In genomic region chr7:23013715-23014649, GRCh38 we compare ENCODE assay signal across 8 cellular contexts. TPM values are rescaled to one million over a fixed set of nuclear protein-coding genes. Genes with fewer than 3 reads are reported as not detected.
DNase-seq lines count a peak whose midpoint lies in the region; ATAC-seq, FAIRE-seq and TF ChIP-seq lines count a peak whose summit lies in the region.

HYCC1 (minus strand) TSS chr7:23014130; CDS start chr7:22991111, 23,019 bp downstream.

- H3K9ac ChIP-seq in kidney (ENCODE audit: low read length in 2 of 2) = peak within 1 kb of the TSS; percentile 20 to 73

- peak within 1 kb of the TSS in 1 of 2 donors; percentile 44 for H3K27ac ChIP-seq in kidney (ENCODE audit: low read depth in 2 of 2, low read length in 2 of 2)

- H3K4me1 ChIP-seq in kidney (ENCODE audit: control insufficient read depth in 1 of 2, insufficient read depth in 1 of 2, low read depth in 1 of 2, low read length in 2 of 2) = peaks cover 0 to 3% of the 10 kb centered on the region in 2 donors

- ATAC-seq in GM19043 (IDR thresholded peaks at IDR 0.05; ENCODE audit: low read depth, unreplicated experiment) (peak; percentile 91), HG03378 (IDR thresholded peaks at IDR 0.05; ENCODE audit: unreplicated experiment) (peak; percentile 92)

- TF ChIP-seq CTCF in kidney (IDR thresholded peaks at IDR 0.05; ENCODE audit: borderline replicate concordance, extremely low read depth, insufficient read depth) = peak; percentile 64

- intact Hi-C loops in kidney (cut with DNase I) = no loop called here

- H3K36me3 ChIP-seq in kidney (ENCODE audit: control insufficient read depth in 1 of 2, insufficient read depth in 2 of 2, low read length in 2 of 2) = no peaks in the 10 kb centered on the region

- H3K4me3 ChIP-seq in kidney (ENCODE audit: low read length in 2 of 2) = peak within 1 kb of the TSS; percentile 77 to 82

- peak; percentile 98 for FAIRE-seq in kidney (lab: Jason Lieb, UNC)

- H3K9me3 ChIP-seq in kidney (ENCODE audit: control insufficient read depth in 1 of 2, low read length in 2 of 2) = no peaks in the 10 kb centered on the region

- DNase-seq in Ammon's horn (ENCODE audit: low spot score) (peak; percentile 100), NCI-H446 treated with DMSO at 0.1 percent for 48 hours (lab: John Stamatoyannopoulos, UW) (peak; percentile 99), cerebellum (ENCODE audit: low spot score) (peak; percentile 93), kidney (peak; percentile 99)
- peak; percentile 98 for DNase-seq in activated CD4-positive, CD25-positive, alpha-beta regulatory T cell treated with anti-CD3 and anti-CD28 coated beads, Interleukin-2, amount 50 U/mL, for 72 hours
- DNase-seq in stimulated activated CD4-positive, alpha-beta T cell treated with anti-CD3 and anti-CD28 coated beads, Interleukin-15, amount 100 ng/mL, for 24 hours = peak; percentile 99

RNA-seq across cellular contexts. Expression of gene HYCC1, which starts in this region (rescaled TPM):
- total RNA-seq in cerebellum (28.8 TPM), kidney (22.6 TPM)
- 2.2 TPM for polyA plus RNA-seq in kidney (ENCODE audit: insufficient read depth, low read depth, low replicate concordance)
